In the genomic region with DNA sequence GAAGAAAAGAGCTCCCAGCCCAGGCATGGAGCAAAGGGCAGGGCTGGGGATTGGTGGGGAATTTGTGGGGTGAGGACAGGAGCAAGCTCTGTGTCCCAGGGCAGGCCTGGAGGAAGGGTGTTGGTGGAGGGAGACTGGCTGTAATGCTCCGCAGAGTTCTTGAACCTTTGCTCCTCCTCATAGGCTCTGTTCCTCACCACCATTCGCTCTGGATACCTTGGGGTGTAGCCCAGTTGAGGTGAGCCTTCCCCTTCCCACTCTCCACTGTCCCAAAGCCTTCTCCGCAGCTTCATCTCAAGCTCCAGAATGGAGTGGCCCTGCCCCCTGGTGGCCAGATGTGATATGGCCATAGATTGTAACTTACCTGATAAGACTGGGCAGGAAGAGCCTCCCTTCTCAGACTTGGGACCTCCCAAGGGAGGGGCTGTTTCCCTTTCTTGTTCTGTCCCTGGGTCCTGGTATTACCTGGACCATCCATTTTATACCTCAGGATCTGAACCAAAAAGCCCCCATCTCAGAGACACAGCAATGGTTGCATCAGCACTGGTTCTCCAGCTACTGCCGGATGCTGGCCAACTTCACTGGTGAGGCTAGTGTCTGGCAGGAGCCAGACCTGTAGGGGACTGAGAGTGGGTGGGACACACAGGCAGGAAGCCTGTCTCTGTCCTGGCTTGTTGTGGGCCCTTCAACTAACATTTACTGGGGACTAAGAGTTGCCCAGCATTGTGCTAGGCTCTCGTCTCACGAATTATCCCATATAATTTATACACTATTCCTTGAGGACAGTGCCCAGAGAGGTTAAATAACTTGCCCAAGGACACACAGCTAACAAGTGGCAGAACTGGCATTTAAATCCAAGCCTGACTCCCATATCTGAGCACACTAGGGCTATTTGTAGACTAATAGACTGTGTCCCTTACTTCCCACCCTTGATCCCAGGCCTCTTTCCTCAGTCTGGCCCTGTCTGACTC, we compare ENCODE assay signal across 7 cellular contexts. TPM values are rescaled to one million over a fixed set of nuclear protein-coding genes. Genes with fewer than 3 reads are reported as not detected.
DNase-seq lines count a peak whose midpoint lies in the region; ATAC-seq, FAIRE-seq and TF ChIP-seq lines count a peak whose summit lies in the region.

No MANE protein-coding gene starts in this region.

- H3K4me1 ChIP-seq in pancreas (no peaks in the 10 kb centered on the region), tibial artery (peaks cover 0 to 11% (median 0%) of the 10 kb centered on the region in 4 donors)

- H3K36me3 ChIP-seq in pancreas, result no peaks in the 10 kb centered on the region
- H3K36me3 ChIP-seq in tibial artery, result no peaks in the 10 kb centered on the region

- H3K27me3 ChIP-seq in pancreas (no peaks in the 10 kb centered on the region), tibial artery (peaks cover 0 to 2% of the 10 kb centered on the region in 2 donors)

- H3K27ac ChIP-seq in pancreas (no peak overlapping the region), tibial artery (no peak overlapping the region)

- in situ Hi-C loops in GM13977 (cut with MboI; ENCODE audit: low pct_unique_long_range_greater_than_20kb, low sequenced_read_pairs, unreplicated experiment), result loop anchor here (10.0 kb wide), 1 partner anchor 150 kb away; no protein-coding TSS in a partner anchor
- in situ Hi-C loops in SK-MEL-5 (cut with HindIII; ENCODE audit: low pct_unique_long_range_greater_than_20kb, low sequenced_read_pairs), result no loop called here

- TF ChIP-seq CTCF in GM13977 (IDR thresholded peaks at IDR 0.05; ENCODE audit: extremely low read depth, insufficient read depth, missing control alignments) (peak; percentile 94), pancreas (IDR thresholded peaks at IDR 0.05) (peak; percentile 87 to 96 (median 94)), tibial artery (IDR thresholded peaks at IDR 0.05) (peak; percentile 91 to 93)

- DNase-seq in GM13977 (ENCODE audit: low spot score) (peak; percentile 81), NCI-H1092 (lab: John Stamatoyannopoulos, UW) (peak; percentile 67), SK-MEL-5 (ENCODE audit: low read depth, low spot score) (peak; percentile 85), globus pallidus (ENCODE audit: low spot score) (peak; percentile 69), pancreas (peak; percentile 60 to 94 (median 86)), tibial artery (peak; percentile 89 to 90)
- peak; percentile 80 for DNase-seq in activated gamma-delta T cell treated with anti-CD3 and anti-CD28 coated beads, Interleukin-2, amount 50 U/mL, for 16 hours (ENCODE audit: low read depth)

- FAIRE-seq in pancreas (lab: Jason Lieb, UNC), result no peak

- ATAC-seq in pancreas, result peak; percentile 81 to 98 (median 96)

- H3K4me3 ChIP-seq in pancreas, result no peak overlapping the region
- no peak overlapping the region for H3K4me3 ChIP-seq in tibial artery

- intact Hi-C loops in pancreas (cut with DNase I) (no loop called here), tibial artery (cut with DNase I; ENCODE audit: low total_unique reads) (loop anchor here (5.0 to 10.0 kb wide), 2 partner anchors 38 to 260 kb away; no protein-coding TSS in a partner anchor)

- H3K9me3 ChIP-seq in pancreas (no peaks in the 10 kb centered on the region), tibial artery (no peaks in the 10 kb centered on the region)

- 43 to 44% methylated on average over 6 of the region's 6 CpGs for WGBS in pancreas, 2 donors

RNA-seq across cellular contexts. Expression of gene STAC2, which starts 19.1 kb away (rescaled TPM):
- total RNA-seq in SK-MEL-5 (2014; rRNA removed; shearing (Covaris generic)), result not detected in 2 replicates
- polyA plus RNA-seq in SK-MEL-5 (2015; cell fraction: cytosol; rRNA removed), result not detected in 2 replicates
- not detected in 2 replicates for polyA plus RNA-seq in SK-MEL-5 (2015; cell fraction: nucleus; rRNA removed)
- total RNA-seq in pancreas, result under 1 TPM in 3 of 6 donors, not detected in 3; 0.08 to 0.12 (median 0.09) TPM
- under 1 TPM; 0.07 to 0.11 TPM for polyA plus RNA-seq in pancreas

RNA-seq across cellular contexts. Expression of gene RPL19, which starts 44.8 kb away (rescaled TPM):
- total RNA-seq in SK-MEL-5 (2014; rRNA removed; shearing (Covaris generic)), result 4,194 and 4,277 TPM in 2 replicates
- 2,792 and 3,357 TPM in 2 replicates for polyA plus RNA-seq in SK-MEL-5 (2015; cell fraction: cytosol; rRNA removed)
- 592 and 621 TPM in 2 replicates for polyA plus RNA-seq in SK-MEL-5 (2015; cell fraction: nucleus; rRNA removed)
- 1,000 to 10,000 TPM in 3 of 6 donors, 100 to 1,000 TPM in 3; 925 to 1,465 (median 1,055) TPM for total RNA-seq in pancreas
- polyA plus RNA-seq in pancreas, result 1,000 to 10,000 TPM; 1,688 to 1,714 TPM

RNA-seq across cellular contexts. Expression of gene CACNB1, which starts 47.4 kb away (rescaled TPM):
- 0.72 and 0.74 TPM in 2 replicates for total RNA-seq in SK-MEL-5 (2014; rRNA removed; shearing (Covaris generic))
- 1.7 and 2.1 TPM in 2 replicates for polyA plus RNA-seq in SK-MEL-5 (2015; cell fraction: cytosol; rRNA removed)
- polyA plus RNA-seq in SK-MEL-5 (2015; cell fraction: nucleus; rRNA removed), result 16.1 and 18.6 TPM in 2 replicates
- 1 to 10 TPM; 1.8 to 3.3 (median 2.4) TPM for total RNA-seq in pancreas
- polyA plus RNA-seq in pancreas, result 1 to 10 TPM; 6.5 to 6.8 TPM
